Comparison of ENCODE assay signal across 8 cellular contexts in the genomic region with DNA sequence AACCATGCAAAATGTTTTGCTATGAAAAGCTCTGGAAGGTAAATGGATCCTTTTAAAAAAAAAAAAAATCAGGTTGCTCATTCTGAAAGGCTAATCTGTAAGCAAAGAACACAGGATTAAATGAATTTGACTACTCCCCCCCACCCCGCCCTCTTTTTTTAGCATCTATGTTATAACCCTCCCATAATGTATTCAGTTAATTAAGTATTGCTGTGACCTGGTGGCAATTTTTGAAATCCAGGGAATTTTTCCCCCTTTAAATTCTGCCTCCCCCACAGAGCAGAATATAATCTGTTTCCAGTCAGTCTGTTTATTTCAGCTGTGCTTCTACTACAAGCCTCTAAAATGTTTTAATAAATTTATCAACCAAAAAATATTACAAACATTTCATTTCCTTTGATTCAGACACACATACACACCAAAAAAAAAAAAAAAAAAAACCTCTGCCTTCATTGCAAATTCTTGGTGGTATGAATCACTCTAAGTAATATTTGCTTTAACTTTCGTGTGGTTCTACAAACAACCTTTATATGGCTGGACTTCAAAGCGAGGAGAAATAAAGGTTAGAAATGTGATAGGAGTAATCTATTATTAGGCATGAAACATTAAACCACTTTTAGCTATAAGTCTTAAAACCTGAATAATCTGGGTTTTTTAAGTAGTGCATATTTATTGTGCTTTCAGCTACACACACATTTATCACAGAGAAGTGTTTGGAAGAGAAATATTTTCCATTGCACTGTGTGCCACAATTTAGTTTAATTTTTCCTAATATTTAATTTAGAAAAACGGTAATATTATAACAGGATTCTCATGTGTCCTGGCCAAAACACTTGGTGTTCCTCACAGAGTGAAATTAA.
DNase-seq lines count a peak whose midpoint lies in the region; ATAC-seq, FAIRE-seq and TF ChIP-seq lines count a peak whose summit lies in the region.

No MANE protein-coding gene starts in this region.

- 0 out of 4 replicates have a peak, but pooled peaks cover 0 to 2% of the 10 kb centered on the region in 2 experiments for H3K79me1 ChIP-seq in IMR-90 (ENCODE audit: low read depth in 1 of 2, low read length in 2 of 2)
- H3K79me1 ChIP-seq in H9 (ENCODE audit: insufficient read depth, low read depth, low read length, poor library complexity, severe bottlenecking), result no peaks in the 10 kb centered on the region

- H2BK120ac ChIP-seq in IMR-90 (ENCODE audit: low read depth, low read length), result peak overlapping the region; percentile 93
- H2BK120ac ChIP-seq in H9 (ENCODE audit: low read depth, low read length, poor library complexity, severe bottlenecking), result no peak overlapping the region

- no peak for FAIRE-seq in bronchial epithelial cell (lab: Jason Lieb, UNC)

- H3K14ac ChIP-seq in IMR-90 (replicated peaks; ENCODE audit: low read depth, low read length) (0 out of 2 replicates have a peak overlapping the region, but pooled peaks have one; percentile 64), H9 (ENCODE audit: insufficient read depth, low read length) (no peak overlapping the region)

- peak overlapping the region; percentile 37 for H4K5ac ChIP-seq in IMR-90 (ENCODE audit: low read depth, low read length)
- no peak overlapping the region for H4K5ac ChIP-seq in H9 (ENCODE audit: insufficient read length, low read depth, low read length)

- dilution Hi-C loops in IMR-90 (cut with HindIII; ENCODE audit: low sequenced_read_pairs, unreplicated experiment), result no loop called here

- TF ChIP-seq RAD21 in IMR-90 (IDR thresholded peaks at IDR 0.05; ENCODE audit: low read length), result no peak

- H4K20me1 ChIP-seq in IMR-90 (ENCODE audit: insufficient read depth, low read length) (no peaks in the 10 kb centered on the region), H9 (ENCODE audit: control insufficient read depth, insufficient read depth, insufficient read length) (no peaks in the 10 kb centered on the region)

- no peak overlapping the region for H3T11ph ChIP-seq in H9 (ENCODE audit: low read length)

- no CpG with 5 or more reads among the region's 4 CpGs for WGBS in IMR-90 (ENCODE audit: extremely low coverage in 2 of 2, insufficient read length in 1 of 2), 2 experiments
- WGBS in mesodermal cell (ENCODE audit: insufficient coverage in 2 of 2), 2 experiments, result no CpG with 5 or more reads among the region's 4 CpGs
- WGBS in H9 (ENCODE audit: extremely low coverage, insufficient read length, low lambda C conversion rate), result no CpG with 5 or more reads among the region's 4 CpGs

- H3K27ac ChIP-seq in IMR-90 (ENCODE audit: insufficient read depth, low read length) (peak overlapping the region; percentile 81; the same call in 1 of the 2 replicates), mesodermal cell (ENCODE audit: low read depth, low read length, severe bottlenecking) (peak overlapping the region; percentile 86), H9 (ENCODE audit: insufficient read length, low read depth, low read length) (no peak overlapping the region)

- H2AFZ ChIP-seq in IMR-90 (replicated peaks; ENCODE audit: low read length, poor library complexity) (no peak overlapping the region), H9 (ENCODE audit: low read length) (no peak overlapping the region)

- H3K18ac ChIP-seq in IMR-90 (ENCODE audit: low read depth, low read length) (peak overlapping the region; percentile 99), H9 (ENCODE audit: insufficient read length, low read depth, low read length) (no peak overlapping the region)

- no peak overlapping the region for H3K4me3 Mint-ChIP-seq in H9

- ATAC-seq in IMR-90 (ENCODE audit: low read depth), result peak; percentile 49

- no peak for TF ChIP-seq POLR2A in IMR-90 (IDR thresholded peaks at IDR 0.05; ENCODE audit: low read depth, low read length)

- DNase-seq in ACHN (peak; percentile 85), IMR-90 (peak; percentile 84), bronchial epithelial cell (ENCODE audit: low read depth) (peak; percentile 89), H9 (no peak)
- DNase-seq in stimulated activated CD4-positive, alpha-beta T cell treated with anti-CD3 and anti-CD28 coated beads, Interleukin-4, amount 100 ng/mL, for 1 hour, result no peak
- no peak for DNase-seq in activated T-cell treated with anti-CD3 and anti-CD28 coated beads, Interleukin-2, amount 50 U/mL, for 1 hour
- no peak for DNase-seq in activated CD4-positive, alpha-beta T cell treated with anti-CD3 and anti-CD28 coated beads, Interleukin-2, amount 50 U/mL, for 1 hour

- no peak overlapping the region for H3K4me3 ChIP-seq in IMR-90 (ENCODE audit: insufficient read depth, low read depth, low read length)
- no peak overlapping the region for H3K4me3 ChIP-seq in bronchial epithelial cell (ENCODE audit: low read depth, low read length)
- no peak overlapping the region for H3K4me3 ChIP-seq in mesodermal cell (ENCODE audit: extremely low read depth, insufficient read depth, low read length, poor library complexity, severe bottlenecking)

- peak overlapping the region; percentile 62; the same call in 1 of the 2 replicates for H2AK5ac ChIP-seq in IMR-90 (ENCODE audit: low read depth, low read length)
- H2AK5ac ChIP-seq in H9 (ENCODE audit: insufficient read length, low read length), result no peak overlapping the region

- H3K56ac ChIP-seq in IMR-90 (ENCODE audit: extremely low read depth, insufficient read depth, low read length), result peak overlapping the region; percentile 71; the same call in 1 of the 2 replicates
- H3K56ac ChIP-seq in H9 (ENCODE audit: insufficient read length, low read depth, low read length), result no peak overlapping the region

- peak overlapping the region; percentile 81 for H4K91ac ChIP-seq in IMR-90 (ENCODE audit: insufficient read depth, low read depth, low read length)
- no peak overlapping the region for H4K91ac ChIP-seq in H9 (ENCODE audit: insufficient read length, low read depth, low read length)

- H2BK20ac ChIP-seq in IMR-90 (ENCODE audit: low read depth, low read length), result peak overlapping the region; percentile 83
- H2BK20ac ChIP-seq in H9 (ENCODE audit: low read depth, low read length, poor library complexity, severe bottlenecking), result no peak overlapping the region

- H3K36me3 ChIP-seq in IMR-90 (ENCODE audit: control insufficient read depth, insufficient read depth, low read length) (no peaks in the 10 kb centered on the region), bronchial epithelial cell (ENCODE audit: control insufficient read depth, insufficient read depth, low read length) (no peaks in the 10 kb centered on the region), mesodermal cell (ENCODE audit: control insufficient read depth, insufficient read depth, low read length) (no peaks in the 10 kb centered on the region)

- peak overlapping the region; percentile 86; the same call in 1 of the 2 replicates for H3K4ac ChIP-seq in IMR-90 (ENCODE audit: low read depth, low read length)
- H3K4ac ChIP-seq in H9 (ENCODE audit: low read depth, low read length), result no peak overlapping the region

- no peaks in the 10 kb centered on the region for H3K36me3 Mint-ChIP-seq in H9 (ENCODE audit: insufficient read depth in 1 of 3, low read depth in 3 of 3)

- H3K4me1 ChIP-seq in IMR-90 (ENCODE audit: control insufficient read depth, insufficient read depth, low read length) (peaks cover 14% of the 10 kb centered on the region), mesodermal cell (ENCODE audit: control insufficient read depth, insufficient read depth, low read length, poor library complexity, severe bottlenecking) (peaks cover 30% of the 10 kb centered on the region), H9 (ENCODE audit: insufficient read depth, low read length) (no peaks in the 10 kb centered on the region)

- no peaks in the 10 kb centered on the region for H3K79me2 ChIP-seq in H9 (ENCODE audit: insufficient read depth, low read length)

- peak overlapping the region; percentile 94 for H3K4me2 ChIP-seq in IMR-90 (ENCODE audit: low read depth, low read length)
- no peak overlapping the region for H3K4me2 ChIP-seq in H9 (ENCODE audit: insufficient read depth, insufficient read length, low read length)

- no peak overlapping the region for H2AK9ac ChIP-seq in IMR-90 (replicated peaks; ENCODE audit: low read depth, low read length, poor library complexity)

- H3K27me3 Mint-ChIP-seq in H9 (ENCODE audit: low read depth), result peaks cover 11% of the 10 kb centered on the region

- H3K27ac Mint-ChIP-seq in H9, result no peak overlapping the region

- H2BK15ac ChIP-seq in IMR-90 (ENCODE audit: low read depth, low read length) (peak overlapping the region; percentile 25; the same call in 2 of the 3 replicates), H9 (ENCODE audit: low read depth, low read length) (no peak overlapping the region)

- no peaks in the 10 kb centered on the region; a peak in 1 of 5 replicates for H3K9me3 Mint-ChIP-seq in H9

- H3K9ac ChIP-seq in IMR-90 (ENCODE audit: low read depth, low read length) (peak overlapping the region; percentile 55), H9 (ENCODE audit: extremely low read depth, insufficient read length, low read length) (no peak overlapping the region)

- POLR2A ChIA-PET in IMR-90 (lab: Charles Lee; ENCODE audit: unreplicated experiment), result interaction anchor here (0.7 kb wide), 1 partner anchor 33 kb away, joined by 4 read pairs; no protein-coding TSS in a partner anchor

- no peak overlapping the region for H2BK12ac ChIP-seq in H9 (ENCODE audit: insufficient read length, low read depth, low read length)

- CTCF ChIA-PET in IMR-90 (lab: Yijun Ruan, JAX), result interaction anchor here (0.6 to 1.6 kb wide), 4 partner anchors 11 to 87 kb away, joined by 3 to 8 read pairs (median 3); no protein-coding TSS in a partner anchor

- peaks cover 0 to 15% of the 10 kb centered on the region in 2 experiments; a peak in 2 of 4 replicates for H3K4me1 Mint-ChIP-seq in H9

- H3K23me2 ChIP-seq in H9 (ENCODE audit: insufficient read length, low read depth, low read length, poor library complexity, severe bottlenecking), result no peaks in the 10 kb centered on the region

- H2BK5ac ChIP-seq in IMR-90 (ENCODE audit: low read depth, low read length, poor library complexity, severe bottlenecking), result peak overlapping the region; percentile 89
- H2BK5ac ChIP-seq in H9 (ENCODE audit: insufficient read length, low read length), result no peak overlapping the region

- in situ Hi-C loops in ACHN (cut with HindIII; ENCODE audit: low pct_ligation_motif_present, low pct_unique_long_range_greater_than_20kb, low sequenced_read_pairs), result no loop called here
- in situ Hi-C loops in IMR-90 (cut with MboI; ENCODE audit: low sequenced_read_pairs), result no loop called here

- peak overlapping the region; percentile 72; the same call in 1 of the 2 replicates for H3K23ac ChIP-seq in IMR-90 (ENCODE audit: low read depth, low read length)
- H3K23ac ChIP-seq in H9 (ENCODE audit: insufficient read length, low read depth, low read length), result no peak overlapping the region

- H3K9me1 ChIP-seq in IMR-90 (ENCODE audit: insufficient read depth, low read length), result 0 out of 2 replicates have a peak, but pooled peaks cover 5% of the 10 kb centered on the region

- H3K27me3 ChIP-seq in IMR-90 (ENCODE audit: control insufficient read depth, insufficient read depth, low read length) (no peaks in the 10 kb centered on the region), bronchial epithelial cell (ENCODE audit: control insufficient read depth, insufficient read depth, low read length) (no peaks in the 10 kb centered on the region), H9 (ENCODE audit: insufficient read depth, low read length) (no peaks in the 10 kb centered on the region; the same call in 1 of the 2 replicates)

- intact Hi-C loops in IMR-90 (cut with micrococcal nuclease), result loop anchor here (1.0 to 5.0 kb wide), 3 partner anchors 63 to 565 kb away; no protein-coding TSS in a partner anchor

- H4K8ac ChIP-seq in IMR-90 (ENCODE audit: low read depth in 2 of 2, low read length in 2 of 2), result peak overlapping the region in 1 of 2 experiments; percentile 49; a peak in 1 of 4 replicates
- H4K8ac ChIP-seq in H9 (replicated peaks; ENCODE audit: insufficient read length, low read depth, low read length), result no peak overlapping the region

- H3K9me3 ChIP-seq in IMR-90 (ENCODE audit: control insufficient read depth, insufficient read depth, low read length), result no peaks in the 10 kb centered on the region
- H3K9me3 ChIP-seq in mesodermal cell (ENCODE audit: control insufficient read depth, low read length), result no peaks in the 10 kb centered on the region
- no peaks in the 10 kb centered on the region for H3K9me3 ChIP-seq in H9 (ENCODE audit: control insufficient read depth, low read depth, low read length)

- BruUV-seq in IMR-90 (replicated peaks; lab: Mats Ljungman, UMichigan), result no TSS peak

- TF ChIP-seq CTCF in IMR-90 (conservative IDR thresholded peaks at IDR 0.05; ENCODE audit: low read depth, low read length), result no peak
- TF ChIP-seq CTCF in bronchial epithelial cell (IDR thresholded peaks at IDR 0.05; ENCODE audit: insufficient read depth, low read length, severe bottlenecking), result no peak
- no peak for TF ChIP-seq CTCF in H9 (conservative IDR thresholded peaks at IDR 0.05)

Comparison
In these comparisons a context has a peak if more than half of its experiments do, and no peak if none do; other contexts are left out.
1. DNase-seq: peak in ACHN (single experiment), IMR-90 (single experiment) and bronchial epithelial cell (single experiment); none in H9 (single experiment), stimulated activated CD4-positive, alpha-beta T cell treated with anti-CD3 and anti-CD28 coated beads, Interleukin-4, amount 100 ng/mL, for 1 hour (single experiment), activated T-cell treated with anti-CD3 and anti-CD28 coated beads, Interleukin-2, amount 50 U/mL, for 1 hour (single experiment) and activated CD4-positive, alpha-beta T cell treated with anti-CD3 and anti-CD28 coated beads, Interleukin-2, amount 50 U/mL, for 1 hour (single experiment).